In the genomic region with DNA sequence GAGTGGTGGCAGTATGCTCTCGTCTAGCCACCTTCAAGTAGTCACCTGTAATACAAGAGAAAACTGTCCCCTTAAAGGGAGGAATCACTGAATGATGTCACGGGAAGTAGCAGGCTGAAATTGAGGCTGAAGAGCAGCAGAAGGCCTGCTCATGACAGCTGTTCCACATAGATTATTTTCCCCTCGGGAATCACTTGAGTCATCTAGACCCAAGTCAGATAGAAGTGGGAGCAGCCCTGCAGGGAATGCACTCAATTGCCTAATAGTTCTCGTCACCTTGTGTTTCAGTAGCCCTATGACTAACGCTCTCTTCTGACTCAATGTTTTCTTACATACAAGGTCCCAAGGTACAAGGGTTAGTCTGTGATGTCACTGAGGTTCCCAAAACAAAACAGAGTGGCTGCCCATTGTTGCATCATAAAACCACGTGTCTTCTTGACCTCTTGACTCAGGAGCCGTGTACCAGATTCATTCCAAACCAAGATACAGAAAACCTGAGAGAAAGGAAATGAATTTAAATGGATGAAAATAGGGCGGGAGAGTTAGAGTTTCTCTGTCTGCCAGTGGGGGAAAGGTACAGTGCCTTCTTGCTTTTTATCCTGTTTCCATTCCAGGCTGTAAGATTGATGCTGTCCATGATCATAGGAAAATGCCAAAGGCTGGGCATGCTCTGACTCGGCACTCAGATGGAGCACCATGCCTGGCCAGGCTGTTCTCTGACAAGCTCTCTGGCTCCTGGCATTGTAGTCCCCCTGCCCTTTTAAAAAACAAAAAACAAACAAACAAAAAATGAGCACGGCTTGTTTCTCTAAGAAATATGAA, we compare ENCODE assay signal across 1 cellular context.
TF ChIP-seq lines count a peak whose summit lies in the region.

No MANE protein-coding gene starts in this region.

TF ChIP-seq in HEK293, 187 proteins besides CTCF, POLR2A, EP300 and RAD21 (continued from another document and continues in another):
- TF ChIP-seq, protein P1, sequence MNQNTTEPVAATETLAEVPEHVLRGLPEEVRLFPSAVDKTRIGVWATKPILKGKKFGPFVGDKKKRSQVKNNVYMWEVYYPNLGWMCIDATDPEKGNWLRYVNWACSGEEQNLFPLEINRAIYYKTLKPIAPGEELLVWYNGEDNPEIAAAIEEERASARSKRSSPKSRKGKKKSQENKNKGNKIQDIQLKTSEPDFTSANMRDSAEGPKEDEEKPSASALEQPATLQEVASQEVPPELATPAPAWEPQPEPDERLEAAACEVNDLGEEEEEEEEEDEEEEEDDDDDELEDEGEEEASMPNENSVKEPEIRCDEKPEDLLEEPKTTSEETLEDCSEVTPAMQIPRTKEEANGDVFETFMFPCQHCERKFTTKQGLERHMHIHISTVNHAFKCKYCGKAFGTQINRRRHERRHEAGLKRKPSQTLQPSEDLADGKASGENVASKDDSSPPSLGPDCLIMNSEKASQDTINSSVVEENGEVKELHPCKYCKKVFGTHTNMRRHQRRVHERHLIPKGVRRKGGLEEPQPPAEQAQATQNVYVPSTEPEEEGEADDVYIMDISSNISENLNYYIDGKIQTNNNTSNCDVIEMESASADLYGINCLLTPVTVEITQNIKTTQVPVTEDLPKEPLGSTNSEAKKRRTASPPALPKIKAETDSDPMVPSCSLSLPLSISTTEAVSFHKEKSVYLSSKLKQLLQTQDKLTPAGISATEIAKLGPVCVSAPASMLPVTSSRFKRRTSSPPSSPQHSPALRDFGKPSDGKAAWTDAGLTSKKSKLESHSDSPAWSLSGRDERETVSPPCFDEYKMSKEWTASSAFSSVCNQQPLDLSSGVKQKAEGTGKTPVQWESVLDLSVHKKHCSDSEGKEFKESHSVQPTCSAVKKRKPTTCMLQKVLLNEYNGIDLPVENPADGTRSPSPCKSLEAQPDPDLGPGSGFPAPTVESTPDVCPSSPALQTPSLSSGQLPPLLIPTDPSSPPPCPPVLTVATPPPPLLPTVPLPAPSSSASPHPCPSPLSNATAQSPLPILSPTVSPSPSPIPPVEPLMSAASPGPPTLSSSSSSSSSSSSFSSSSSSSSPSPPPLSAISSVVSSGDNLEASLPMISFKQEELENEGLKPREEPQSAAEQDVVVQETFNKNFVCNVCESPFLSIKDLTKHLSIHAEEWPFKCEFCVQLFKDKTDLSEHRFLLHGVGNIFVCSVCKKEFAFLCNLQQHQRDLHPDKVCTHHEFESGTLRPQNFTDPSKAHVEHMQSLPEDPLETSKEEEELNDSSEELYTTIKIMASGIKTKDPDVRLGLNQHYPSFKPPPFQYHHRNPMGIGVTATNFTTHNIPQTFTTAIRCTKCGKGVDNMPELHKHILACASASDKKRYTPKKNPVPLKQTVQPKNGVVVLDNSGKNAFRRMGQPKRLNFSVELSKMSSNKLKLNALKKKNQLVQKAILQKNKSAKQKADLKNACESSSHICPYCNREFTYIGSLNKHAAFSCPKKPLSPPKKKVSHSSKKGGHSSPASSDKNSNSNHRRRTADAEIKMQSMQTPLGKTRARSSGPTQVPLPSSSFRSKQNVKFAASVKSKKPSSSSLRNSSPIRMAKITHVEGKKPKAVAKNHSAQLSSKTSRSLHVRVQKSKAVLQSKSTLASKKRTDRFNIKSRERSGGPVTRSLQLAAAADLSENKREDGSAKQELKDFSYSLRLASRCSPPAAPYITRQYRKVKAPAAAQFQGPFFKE (tag by site-specific recombination; IDR thresholded peaks at IDR 0.05; ENCODE audit: borderline replicate concordance): no peak
- TF ChIP-seq ZNF266 (tag by site-specific recombination; IDR thresholded peaks at IDR 0.05; ENCODE audit: low read depth) (no peak), ZNF558 (tag by site-specific recombination; IDR thresholded peaks at IDR 0.05) (no peak; the same call in 1 of the 2 replicates), ZNF776 (tag by site-specific recombination; IDR thresholded peaks at IDR 0.05; ENCODE audit: borderline replicate concordance) (no peak), MZF1 (tag by site-specific recombination; IDR thresholded peaks at IDR 0.05; ENCODE audit: borderline replicate concordance) (no peak), ZNF621 (tag by site-specific recombination; IDR thresholded peaks at IDR 0.05) (no peak), HIC1 (tag by site-specific recombination; IDR thresholded peaks at IDR 0.05) (peak; percentile 86), ZNF677 (tag by site-specific recombination; IDR thresholded peaks at IDR 0.05) (no peak), KLF9 (tag by site-specific recombination; IDR thresholded peaks at IDR 0.05; ENCODE audit: low read depth) (no peak; the same call in 1 of the 2 replicates), ZNF221 (tag by site-specific recombination; IDR thresholded peaks at IDR 0.05; ENCODE audit: borderline replicate concordance) (no peak), ZBTB8A (tag by site-specific recombination; IDR thresholded peaks at IDR 0.05) (no peak), ZNF211 (tag by site-specific recombination; IDR thresholded peaks at IDR 0.05; ENCODE audit: low read depth) (no peak), ZNF561 (tag by site-specific recombination; IDR thresholded peaks at IDR 0.05; ENCODE audit: borderline replicate concordance) (no peak), ZXDB (tag by site-specific recombination; IDR thresholded peaks at IDR 0.05) (0 out of 2 replicates have a peak, but pooled peaks have one; percentile 31), GLI2 (tag by site-specific recombination; IDR thresholded peaks at IDR 0.05; ENCODE audit: borderline replicate concordance, low read depth) (peak; percentile 39; the same call in 1 of the 2 replicates), ZBTB1 (tag by site-specific recombination; IDR thresholded peaks at IDR 0.05) (no peak), ZNF112 (tag by site-specific recombination; IDR thresholded peaks at IDR 0.05) (no peak), SP2 (tag by site-specific recombination; IDR thresholded peaks at IDR 0.05) (no peak; the same call in 1 of the 2 replicates), SETDB1 (IDR thresholded peaks at IDR 0.05; ENCODE audit: insufficient read length, low read length) (no peak), INSM2 (tag by site-specific recombination; IDR thresholded peaks at IDR 0.05) (peak; percentile 96), HOXA7 (CRISPR knock-in tag; IDR thresholded peaks at IDR 0.05; ENCODE audit: borderline replicate concordance) (no peak), ZNF658 (tag by site-specific recombination; IDR thresholded peaks at IDR 0.05) (no peak), ZNF404 (tag by site-specific recombination; IDR thresholded peaks at IDR 0.05) (no peak), ZBTB6 (tag by site-specific recombination; IDR thresholded peaks at IDR 0.05) (no peak), REPIN1 (tag by site-specific recombination; IDR thresholded peaks at IDR 0.05; ENCODE audit: low read depth) (no peak), YY2 (tag by site-specific recombination; IDR thresholded peaks at IDR 0.05) (no peak), MEIS1 (CRISPR knock-in tag; IDR thresholded peaks at IDR 0.05; ENCODE audit: borderline replicate concordance) (no peak), GFI1B (tag by site-specific recombination; IDR thresholded peaks at IDR 0.05) (peak; percentile 63), KLF8 (tag by site-specific recombination; IDR thresholded peaks at IDR 0.05) (peak; percentile 78), OSR2 (tag by site-specific recombination; IDR thresholded peaks at IDR 0.05) (peak; percentile 95), MYNN (tag by site-specific recombination; IDR thresholded peaks at IDR 0.05; ENCODE audit: borderline replicate concordance) (no peak), ZNF223 (tag by site-specific recombination; IDR thresholded peaks at IDR 0.05) (no peak), ZNF350 (tag by site-specific recombination; IDR thresholded peaks at IDR 0.05) (no peak), ZNF354C (tag by site-specific recombination; IDR thresholded peaks at IDR 0.05; ENCODE audit: borderline replicate concordance, low read depth) (no peak), KLF7 (tag by site-specific recombination; IDR thresholded peaks at IDR 0.05; ENCODE audit: borderline replicate concordance) (no peak), ZNF837 (tag by site-specific recombination; IDR thresholded peaks at IDR 0.05) (no peak), ZNF169 (tag by site-specific recombination; IDR thresholded peaks at IDR 0.05) (no peak), ZNF292 (tag by site-specific recombination; IDR thresholded peaks at IDR 0.05; ENCODE audit: borderline replicate concordance, low read depth) (no peak), ZNF335 (tag by site-specific recombination; conservative IDR thresholded peaks at IDR 0.05) (peak; percentile 49), YY1 (tag by site-specific recombination; IDR thresholded peaks at IDR 0.05) (no peak), ZNF791 (tag by site-specific recombination; IDR thresholded peaks at IDR 0.05) (no peak), ZBTB20 (tag by site-specific recombination; IDR thresholded peaks at IDR 0.05) (no peak), ZNF394 (tag by site-specific recombination; IDR thresholded peaks at IDR 0.05; ENCODE audit: borderline replicate concordance) (peak; percentile 91), ZNF645 (tag by site-specific recombination; IDR thresholded peaks at IDR 0.05) (no peak)
- TF ChIP-seq, protein P2, sequence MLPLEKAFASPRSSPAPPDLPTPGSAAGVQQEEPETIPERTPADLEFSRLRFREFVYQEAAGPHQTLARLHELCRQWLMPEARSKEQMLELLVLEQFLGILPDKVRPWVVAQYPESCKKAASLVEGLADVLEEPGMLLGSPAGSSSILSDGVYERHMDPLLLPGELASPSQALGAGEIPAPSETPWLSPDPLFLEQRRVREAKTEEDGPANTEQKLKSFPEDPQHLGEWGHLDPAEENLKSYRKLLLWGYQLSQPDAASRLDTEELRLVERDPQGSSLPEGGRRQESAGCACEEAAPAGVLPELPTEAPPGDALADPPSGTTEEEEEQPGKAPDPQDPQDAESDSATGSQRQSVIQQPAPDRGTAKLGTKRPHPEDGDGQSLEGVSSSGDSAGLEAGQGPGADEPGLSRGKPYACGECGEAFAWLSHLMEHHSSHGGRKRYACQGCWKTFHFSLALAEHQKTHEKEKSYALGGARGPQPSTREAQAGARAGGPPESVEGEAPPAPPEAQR (tag by site-specific recombination; IDR thresholded peaks at IDR 0.05): no peak
- TF ChIP-seq, protein P3, sequence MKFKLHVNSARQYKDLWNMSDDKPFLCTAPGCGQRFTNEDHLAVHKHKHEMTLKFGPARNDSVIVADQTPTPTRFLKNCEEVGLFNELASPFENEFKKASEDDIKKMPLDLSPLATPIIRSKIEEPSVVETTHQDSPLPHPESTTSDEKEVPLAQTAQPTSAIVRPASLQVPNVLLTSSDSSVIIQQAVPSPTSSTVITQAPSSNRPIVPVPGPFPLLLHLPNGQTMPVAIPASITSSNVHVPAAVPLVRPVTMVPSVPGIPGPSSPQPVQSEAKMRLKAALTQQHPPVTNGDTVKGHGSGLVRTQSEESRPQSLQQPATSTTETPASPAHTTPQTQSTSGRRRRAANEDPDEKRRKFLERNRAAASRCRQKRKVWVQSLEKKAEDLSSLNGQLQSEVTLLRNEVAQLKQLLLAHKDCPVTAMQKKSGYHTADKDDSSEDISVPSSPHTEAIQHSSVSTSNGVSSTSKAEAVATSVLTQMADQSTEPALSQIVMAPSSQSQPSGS (tag by site-specific recombination; IDR thresholded peaks at IDR 0.05; ENCODE audit: low read depth): peak; percentile 87; the same call in 1 of the 2 replicates
- TF ChIP-seq, protein P4, sequence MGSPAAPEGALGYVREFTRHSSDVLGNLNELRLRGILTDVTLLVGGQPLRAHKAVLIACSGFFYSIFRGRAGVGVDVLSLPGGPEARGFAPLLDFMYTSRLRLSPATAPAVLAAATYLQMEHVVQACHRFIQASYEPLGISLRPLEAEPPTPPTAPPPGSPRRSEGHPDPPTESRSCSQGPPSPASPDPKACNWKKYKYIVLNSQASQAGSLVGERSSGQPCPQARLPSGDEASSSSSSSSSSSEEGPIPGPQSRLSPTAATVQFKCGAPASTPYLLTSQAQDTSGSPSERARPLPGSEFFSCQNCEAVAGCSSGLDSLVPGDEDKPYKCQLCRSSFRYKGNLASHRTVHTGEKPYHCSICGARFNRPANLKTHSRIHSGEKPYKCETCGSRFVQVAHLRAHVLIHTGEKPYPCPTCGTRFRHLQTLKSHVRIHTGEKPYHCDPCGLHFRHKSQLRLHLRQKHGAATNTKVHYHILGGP (tag by site-specific recombination; IDR thresholded peaks at IDR 0.05): no peak
